In genomic region chr4:144648042-144648441, GRCh38 we compare ENCODE assay signal across 17 cellular contexts. TPM values are rescaled to one million over a fixed set of nuclear protein-coding genes. Genes with fewer than 3 reads are reported as not detected.
DNase-seq lines count a peak whose midpoint lies in the region; ATAC-seq and TF ChIP-seq lines count a peak whose summit lies in the region.
"Had no signal": no experiment of that assay in that cellular context is flagged by ENCODE, and none has a peak within 500 bp of the region (broad histone marks: within the 10 kb centered on the region; RNA-seq: fewer than 3 reads in every experiment).

No MANE protein-coding gene starts in this region.

- TF ChIP-seq POLR2A in IMR-90 (IDR thresholded peaks at IDR 0.05; ENCODE audit: low read depth, low read length), result no peak
- TF ChIP-seq POLR2A in suprapubic skin (IDR thresholded peaks at IDR 0.05), result no peak

- peak overlapping the region; percentile 94 for H3K4me2 ChIP-seq in BLaER1
- peak overlapping the region; percentile 61; the same call in 1 of the 2 replicates for H3K4me2 ChIP-seq in IMR-90 (ENCODE audit: low read depth, low read length)

- no peak overlapping the region for H2AK5ac ChIP-seq in IMR-90 (ENCODE audit: low read depth, low read length)

- H2AFZ ChIP-seq in IMR-90 (replicated peaks; ENCODE audit: low read length, poor library complexity), result no peak overlapping the region

- H3K27ac Mint-ChIP-seq in endodermal cell (no peak overlapping the region), nephron (peak overlapping the region in 1 of 3 experiments; percentile 14)
- H3K27ac Mint-ChIP-seq: activated naive CD8-positive, alpha-beta T cell treated with anti-CD3 and anti-CD28 coated beads, Interleukin-2, amount 10 ng/mL, durations not matched to agents 7 days and 5 days had no signal

- no peak for ATAC-seq in IMR-90 (ENCODE audit: low read depth)
- ATAC-seq in HG03442 (IDR thresholded peaks at IDR 0.05; ENCODE audit: unreplicated experiment), result no peak
- ATAC-seq in HG03354 (IDR thresholded peaks at IDR 0.05; ENCODE audit: poor library complexity, severe bottlenecking, unreplicated experiment), result no peak

- H3K4ac ChIP-seq in IMR-90 (ENCODE audit: low read depth, low read length), result no peak overlapping the region

- POLR2A ChIA-PET in IMR-90 (lab: Charles Lee; ENCODE audit: unreplicated experiment), result no interaction called here

- H2AK9ac ChIP-seq in IMR-90 (replicated peaks; ENCODE audit: low read depth, low read length, poor library complexity), result no peak overlapping the region

- H2BK20ac ChIP-seq in IMR-90 (ENCODE audit: low read depth, low read length), result no peak overlapping the region

- H3K9me3 Mint-ChIP-seq in endodermal cell (no peaks in the 10 kb centered on the region), nephron (no peaks in the 10 kb centered on the region)
- H3K9me3 Mint-ChIP-seq: activated naive CD8-positive, alpha-beta T cell treated with anti-CD3 and anti-CD28 coated beads, Interleukin-2, amount 10 ng/mL, durations not matched to agents 7 days and 5 days had no signal

- no peak overlapping the region for H4K91ac ChIP-seq in IMR-90 (ENCODE audit: insufficient read depth, low read depth, low read length)

- H3K14ac ChIP-seq in IMR-90 (replicated peaks; ENCODE audit: low read depth, low read length), result no peak overlapping the region

- H3K36me3 ChIP-seq in BLaER1 (no peaks in the 10 kb centered on the region), IMR-90 (ENCODE audit: control insufficient read depth, insufficient read depth, low read length) (no peaks in the 10 kb centered on the region), endodermal cell (ENCODE audit: control insufficient read depth, insufficient read depth, low read length) (no peaks in the 10 kb centered on the region), suprapubic skin (no peaks in the 10 kb centered on the region)
- H3K36me3 ChIP-seq: left ventricle myocardium inferior had no signal

- peaks cover 30% of the 10 kb centered on the region for H3K27me3 ChIP-seq in BLaER1
- no peaks in the 10 kb centered on the region for H3K27me3 ChIP-seq in IMR-90 (ENCODE audit: control insufficient read depth, insufficient read depth, low read length)
- H3K27me3 ChIP-seq in endodermal cell (ENCODE audit: control insufficient read depth, insufficient read depth, low read length, poor library complexity, severe bottlenecking), result peaks cover 62% of the 10 kb centered on the region
- peaks cover 59% of the 10 kb centered on the region for H3K27me3 ChIP-seq in suprapubic skin

- in situ Hi-C loops in IMR-90 (cut with MboI; ENCODE audit: low sequenced_read_pairs), result no loop called here

- H4K20me1 ChIP-seq in BLaER1, result no peaks in the 10 kb centered on the region
- H4K20me1 ChIP-seq in IMR-90 (ENCODE audit: insufficient read depth, low read length), result no peaks in the 10 kb centered on the region

- intact Hi-C loops in IMR-90 (cut with micrococcal nuclease), result loop anchor here (10.0 kb wide), 1 partner anchor 447 kb away; the partner anchor contains the start of genes ABCE1 and ANAPC10

- WGBS in IMR-90 (ENCODE audit: extremely low coverage in 2 of 2, insufficient read length in 1 of 2), 2 experiments, result no CpG with 5 or more reads among the region's 2 CpGs
- 9 to 29% methylated on average over 1 to 2 of the region's 2 CpGs for WGBS in endodermal cell (ENCODE audit: insufficient coverage in 1 of 2, insufficient read length in 1 of 2), 2 experiments
- WGBS in suprapubic skin, result 59% methylated on average over 2 of the region's 2 CpGs

- no peak overlapping the region for H3K27ac ChIP-seq in BLaER1
- H3K27ac ChIP-seq in IMR-90 (ENCODE audit: insufficient read depth, low read length), result no peak overlapping the region
- H3K27ac ChIP-seq in endodermal cell (ENCODE audit: low read depth, low read length), result no peak overlapping the region
- H3K27ac ChIP-seq in suprapubic skin, result no peak overlapping the region
- H3K27ac ChIP-seq: left ventricle myocardium inferior had no signal

- no peaks in the 10 kb centered on the region for H3K36me3 Mint-ChIP-seq in endodermal cell (ENCODE audit: low read depth)
- H3K36me3 Mint-ChIP-seq in nephron (ENCODE audit: low read depth), result no peaks in the 10 kb centered on the region
- H3K36me3 Mint-ChIP-seq: activated naive CD8-positive, alpha-beta T cell treated with anti-CD3 and anti-CD28 coated beads, Interleukin-2, amount 10 ng/mL, durations not matched to agents 7 days and 5 days had no signal

- TF ChIP-seq CTCF in IMR-90 (conservative IDR thresholded peaks at IDR 0.05; ENCODE audit: low read depth, low read length) (no peak), endodermal cell (conservative IDR thresholded peaks at IDR 0.05) (no peak), nephron (IDR thresholded peaks at IDR 0.05; ENCODE audit: unreplicated experiment in 3 of 3) (no peak), suprapubic skin (IDR thresholded peaks at IDR 0.05) (no peak)

- no peak for TF ChIP-seq RAD21 in IMR-90 (IDR thresholded peaks at IDR 0.05; ENCODE audit: low read length)

- peaks cover 4% of the 10 kb centered on the region for H3K9me1 ChIP-seq in IMR-90 (ENCODE audit: insufficient read depth, low read length)

- H4K5ac ChIP-seq in IMR-90 (ENCODE audit: low read depth, low read length), result peak overlapping the region; percentile 18; the same call in 1 of the 2 replicates

- H3K9ac ChIP-seq in BLaER1 (no peak overlapping the region), IMR-90 (ENCODE audit: low read depth, low read length) (no peak overlapping the region), endodermal cell (ENCODE audit: extremely low read depth, low read length, poor library complexity, severe bottlenecking) (no peak overlapping the region)

- peak overlapping the region; percentile 63 for H3K4me3 Mint-ChIP-seq in endodermal cell
- peak overlapping the region; percentile 91 to 96 (median 91) for H3K4me3 Mint-ChIP-seq in nephron

- peaks cover 16 to 22% of the 10 kb centered on the region in 2 experiments for H3K79me1 ChIP-seq in IMR-90 (ENCODE audit: low read depth in 1 of 2, low read length in 2 of 2)

- no peak overlapping the region for H3K4me3 ChIP-seq in BLaER1
- peak overlapping the region; percentile 13; the same call in 1 of the 2 replicates for H3K4me3 ChIP-seq in IMR-90 (ENCODE audit: insufficient read depth, low read depth, low read length)
- peak overlapping the region; percentile 70 for H3K4me3 ChIP-seq in endodermal cell (ENCODE audit: low read length)
- H3K4me3 ChIP-seq in suprapubic skin, result no peak overlapping the region

- no peak overlapping the region for H3K18ac ChIP-seq in IMR-90 (ENCODE audit: low read depth, low read length)

- H3K9me3 ChIP-seq in BLaER1 (no peaks in the 10 kb centered on the region), IMR-90 (ENCODE audit: control insufficient read depth, insufficient read depth, low read length) (no peaks in the 10 kb centered on the region), endodermal cell (ENCODE audit: control insufficient read depth, low read length) (no peaks in the 10 kb centered on the region), suprapubic skin (no peaks in the 10 kb centered on the region)
- H3K9me3 ChIP-seq: left ventricle myocardium inferior had no signal

- H3K4me1 Mint-ChIP-seq in endodermal cell (peaks cover 55% of the 10 kb centered on the region), nephron (peaks cover 47% of the 10 kb centered on the region)

- no peak for TF ChIP-seq EP300 in suprapubic skin (IDR thresholded peaks at IDR 0.05)

- no peak overlapping the region; the same call in 1 of the 2 replicates for H2BK120ac ChIP-seq in IMR-90 (ENCODE audit: low read depth, low read length)

- H3K4me1 ChIP-seq in BLaER1 (peaks cover 28% of the 10 kb centered on the region), IMR-90 (ENCODE audit: control insufficient read depth, insufficient read depth, low read length) (peaks cover 7% of the 10 kb centered on the region), endodermal cell (ENCODE audit: control insufficient read depth, insufficient read depth, low read length) (peaks cover 17% of the 10 kb centered on the region), suprapubic skin (peaks cover 24% of the 10 kb centered on the region)

- no peak for DNase-seq in IMR-90
- DNase-seq in endodermal cell, result no peak
- DNase-seq in suprapubic skin (ENCODE audit: low spot score in 2 of 2), result no peak
- DNase-seq in NCI-H526 treated with DMSO at 0.1 percent for 48 hours (lab: John Stamatoyannopoulos, UW), result no peak
- DNase-seq: activated naive CD8-positive, alpha-beta T cell treated with anti-CD3 and anti-CD28 coated beads, Interleukin-2, amount 10 ng/mL, durations not matched to agents 7 days and 5 days; GF-D8; left ventricle myocardium inferior; NCI-H2081 treated with DMSO at 0.1 percent for 48 hours; posterior cingulate gyrus; stimulated activated CD4-positive, alpha-beta T cell treated with anti-CD3 and anti-CD28 coated beads, Interleukin-1b, Interleukin-23, amount 100 ng/mL, for 48 hours; stimulated activated naive CD4-positive, alpha-beta T cell; T-helper 9 cell had no signal

- H2BK15ac ChIP-seq in IMR-90 (ENCODE audit: low read depth, low read length), result no peak overlapping the region

- dilution Hi-C loops in IMR-90 (cut with HindIII; ENCODE audit: low sequenced_read_pairs, unreplicated experiment), result no loop called here

- peak overlapping the region; percentile 72; the same call in 1 of the 2 replicates for H3K23ac ChIP-seq in IMR-90 (ENCODE audit: low read depth, low read length)

- BruUV-seq in IMR-90 (replicated peaks; lab: Mats Ljungman, UMichigan), result no TSS peak

- H3K56ac ChIP-seq in IMR-90 (ENCODE audit: extremely low read depth, insufficient read depth, low read length), result no peak overlapping the region

- peaks cover 55% of the 10 kb centered on the region for H3K27me3 Mint-ChIP-seq in endodermal cell (ENCODE audit: insufficient read depth)
- peaks cover 64% of the 10 kb centered on the region for H3K27me3 Mint-ChIP-seq in nephron (ENCODE audit: low read depth)

- no peak overlapping the region for H2BK5ac ChIP-seq in IMR-90 (ENCODE audit: low read depth, low read length, poor library complexity, severe bottlenecking)

- H4K8ac ChIP-seq in IMR-90 (ENCODE audit: low read depth in 2 of 2, low read length in 2 of 2), result 0 out of 4 replicates have a peak overlapping the region, but pooled peaks of 1 of the 2 experiments have one; percentile 8

- CTCF ChIA-PET in IMR-90 (lab: Yijun Ruan, JAX), result no interaction called here

TF ChIP-seq in IMR-90, 13 proteins besides CTCF, POLR2A, EP300 and RAD21:
- no peak for TF ChIP-seq MXI1 (IDR thresholded peaks at IDR 0.05; ENCODE audit: borderline replicate concordance, low read depth, low read length)
- peak; percentile 43; the same call in 1 of the 2 replicates for TF ChIP-seq CEBPB (IDR thresholded peaks at IDR 0.05; ENCODE audit: low read depth, low read length)

RNA-seq across cellular contexts. Expression of gene HHIP, which starts 2.1 kb away (rescaled TPM):
- total RNA-seq in IMR-90 (2012; rRNA removed), result 6.6 and 8.6 TPM in 2 replicates
- polyA plus RNA-seq in IMR-90 (2012; rRNA removed), result 7.8 and 9.6 TPM in 2 replicates
- polyA plus RNA-seq in IMR-90 (2012; cell fraction: cytosol; rRNA removed), result 2.6 and 3.4 TPM in 2 replicates
- polyA plus RNA-seq in IMR-90 (2012; cell fraction: nucleus; rRNA removed; ENCODE audit: low replicate concordance), result 1.2 and 3.9 TPM in 2 replicates
- total RNA-seq in endodermal cell, result 1 to 10 TPM; 1.8 to 3.4 TPM
- 6.7 TPM for polyA plus RNA-seq in endodermal cell (2013, experiment 1 of 2)
- 5.2 TPM for polyA plus RNA-seq in endodermal cell (2013, experiment 2 of 2)
- total RNA-seq in suprapubic skin, result under 1 TPM in 2 of 4 donors, not detected in 2; 0.10 to 0.34 TPM
- total RNA-seq: activated CD8-positive, alpha-beta memory T cell treated with anti-CD3 and anti-CD28 coated beads for 36 hours; activated naive CD8-positive, alpha-beta T cell treated with anti-CD3 and anti-CD28 coated beads, Interleukin-2, amount 10 ng/mL, durations not matched to agents 7 days and 5 days; left ventricle myocardium inferior had no signal

Comparison
In these comparisons a context has a peak if more than half of its experiments do, and no peak if none do; other contexts are left out.
1. H3K4me3 ChIP-seq: peak in IMR-90 (single experiment) and endodermal cell (single experiment); none in BLaER1 (single experiment) and suprapubic skin (single experiment).